In the genomic region with DNA sequence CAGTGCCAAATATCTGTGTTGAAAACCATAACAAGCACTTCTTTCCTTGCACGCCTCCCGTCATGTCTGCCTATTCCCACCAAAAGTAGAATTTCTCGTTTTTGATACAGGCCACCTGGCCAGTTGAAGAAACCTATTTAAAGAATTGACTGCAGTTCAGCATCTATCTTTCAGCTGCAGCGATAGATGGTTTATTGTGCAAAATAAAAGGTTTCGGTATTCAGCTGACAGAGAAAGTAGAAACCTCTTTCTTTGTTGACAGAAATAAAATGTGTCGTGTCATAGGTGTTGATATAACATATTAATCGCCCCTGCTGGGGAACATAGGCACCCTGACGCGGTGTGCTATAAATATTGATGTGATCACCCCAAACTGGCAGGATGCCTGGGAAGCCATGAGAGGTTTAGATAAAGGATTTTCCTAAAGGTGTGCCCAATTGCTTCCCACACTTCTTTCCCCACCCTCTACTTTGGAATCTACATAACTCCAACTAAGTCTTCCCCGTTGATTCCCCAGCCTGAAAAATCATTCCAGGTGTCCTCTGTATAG, we compare ENCODE assay signal across 26 cellular contexts.
"Had no signal": no experiment of that assay in that cellular context is flagged by ENCODE, and none has a peak within 500 bp of the region (broad histone marks: within the 10 kb centered on the region; RNA-seq: fewer than 3 reads in every experiment).

No MANE protein-coding gene starts in this region.

- H3K4me1 ChIP-seq: adrenal gland, ascending aorta, esophagus muscularis mucosa, lower lobe of right lung, parathyroid adenoma, transverse colon had no signal

- H3K27ac ChIP-seq: adrenal gland, ascending aorta, esophagus muscularis mucosa, lower lobe of right lung, parathyroid adenoma, transverse colon had no signal

- DNase-seq: activated B cell treated with CpG ODN at 0.5 μM for 24 hours; activated CD4-positive, alpha-beta T cell treated with anti-CD3 and anti-CD28 coated beads for 36 hours; activated CD4-positive, alpha-beta T cell treated with anti-CD3 and anti-CD28 coated beads, Interleukin-2, amount 50 U/mL, for 4 hours; activated CD8-positive, alpha-beta memory T cell treated with anti-CD3 and anti-CD28 coated beads for 24 hours; activated CD8-positive, alpha-beta memory T cell treated with anti-CD3 and anti-CD28 coated beads, Interleukin-2, amount 50 U/mL, for 4 hours; activated naive CD4-positive, alpha-beta T cell; activated T-cell treated with anti-CD3 and anti-CD28 coated beads, Interleukin-2, amount 50 U/mL, for 4 hours; adrenal gland; glutamatergic neuron; hypothalamus; lower lobe of right lung; mesendoderm; mucosa of descending colon; nephron progenitor cell; nucleus accumbens; stimulated activated CD4-positive, alpha-beta T cell treated with anti-CD3 and anti-CD28 coated beads, Interleukin-2, amount 100 ng/mL, for 48 hours; stimulated activated CD8-positive, alpha-beta memory T cell treated with anti-CD3 and anti-CD28 coated beads, Interleukin-4, amount 100 ng/mL, for 48 hours; stimulated activated naive B cell treated with anti-CD40 and anti-IgM and Interleukin-4, amounts not matched to agents 10 μg/mL and 1 μg/mL and 100 μg/mL, for 72 hours; T1000; transverse colon had no signal

- H3K9me3 ChIP-seq: adrenal gland, ascending aorta, esophagus muscularis mucosa, lower lobe of right lung, mucosa of descending colon, transverse colon had no signal

- ATAC-seq: activated CD4-positive, alpha-beta T cell treated with anti-CD3 and anti-CD28 coated beads for 36 hours; activated T-cell treated with anti-CD3 and anti-CD28 coated beads, Interleukin-2, amount 50 U/mL, for 4 hours; lower lobe of right lung; mucosa of descending colon; stimulated activated naive B cell treated with anti-CD40 and anti-IgM and Interleukin-4, amounts not matched to agents 10 μg/mL and 1 μg/mL and 100 μg/mL, for 72 hours had no signal

- H3K36me3 ChIP-seq: adrenal gland, ascending aorta, esophagus muscularis mucosa, lower lobe of right lung, transverse colon had no signal

- H3K27ac Mint-ChIP-seq: activated B cell treated with CpG ODN at 0.5 μM for 24 hours; activated CD4-positive, alpha-beta T cell treated with anti-CD3 and anti-CD28 coated beads for 36 hours; activated naive CD8-positive, alpha-beta T cell; activated T-helper 2 cell treated with anti-CD3 and anti-CD28 coated beads, Interferon-gamma antibody, Interleukin-2, Interleukin-4, amounts not matched to agents 10 μg/mL and 5 μg/mL and 100 μg/mL, durations not matched to agents 14 hours and 24 hours and 36 hours; nephron progenitor cell; stimulated activated naive B cell treated with anti-CD40 and anti-IgM and Interleukin-4, amounts not matched to agents 10 μg/mL and 1 μg/mL and 100 μg/mL, for 72 hours had no signal

- H3K4me3 ChIP-seq: adrenal gland, ascending aorta, esophagus muscularis mucosa, lower lobe of right lung, mucosa of descending colon, transverse colon had no signal

- H3K9me3 Mint-ChIP-seq: activated B cell treated with CpG ODN at 0.5 μM for 24 hours, nephron progenitor cell had no signal

- H3K4me3 Mint-ChIP-seq: activated B cell treated with CpG ODN at 0.5 μM for 24 hours; activated CD4-positive, alpha-beta T cell treated with anti-CD3 and anti-CD28 coated beads for 36 hours; activated naive CD8-positive, alpha-beta T cell; activated T-cell treated with anti-CD3 and anti-CD28 coated beads, Interleukin-2, amount 50 U/mL, for 4 hours; central memory CD8-positive, alpha-beta T cell; nephron progenitor cell; stimulated activated naive B cell treated with anti-CD40 and anti-IgM and Interleukin-4, amounts not matched to agents 10 μg/mL and 1 μg/mL and 100 μg/mL, for 72 hours had no signal

- H3K27me3 ChIP-seq: adrenal gland, ascending aorta, esophagus muscularis mucosa, transverse colon had no signal

- H3K4me1 Mint-ChIP-seq: activated B cell treated with CpG ODN at 0.5 μM for 24 hours; activated CD4-positive, alpha-beta T cell treated with anti-CD3 and anti-CD28 coated beads for 36 hours; central memory CD8-positive, alpha-beta T cell; nephron progenitor cell; stimulated activated naive B cell treated with anti-CD40 and anti-IgM and Interleukin-4, amounts not matched to agents 10 μg/mL and 1 μg/mL and 100 μg/mL, for 72 hours had no signal

- H3K36me3 Mint-ChIP-seq: activated naive CD8-positive, alpha-beta T cell; stimulated activated naive B cell treated with anti-CD40 and anti-IgM and Interleukin-4, amounts not matched to agents 10 μg/mL and 1 μg/mL and 100 μg/mL, for 72 hours had no signal

- H3K27me3 Mint-ChIP-seq: activated B cell treated with CpG ODN at 0.5 μM for 24 hours; activated CD4-positive, alpha-beta T cell treated with anti-CD3 and anti-CD28 coated beads for 36 hours; activated naive CD8-positive, alpha-beta T cell; central memory CD8-positive, alpha-beta T cell; stimulated activated naive B cell treated with anti-CD40 and anti-IgM and Interleukin-4, amounts not matched to agents 10 μg/mL and 1 μg/mL and 100 μg/mL, for 72 hours had no signal
